ENCODE assay signal across 15 cellular contexts in genomic region chr6:140731741-140732140, GRCh38.
DNase-seq lines count a peak whose midpoint lies in the region; ATAC-seq and TF ChIP-seq lines count a peak whose summit lies in the region.
"Had no signal": no experiment of that assay in that cellular context is flagged by ENCODE, and none has a peak within 500 bp of the region (broad histone marks: within the 10 kb centered on the region; RNA-seq: fewer than 3 reads in every experiment).

No MANE protein-coding gene starts in this region.

- ATAC-seq in GM19452 (IDR thresholded peaks at IDR 0.05; ENCODE audit: unreplicated experiment) = no peak
- ATAC-seq in HG03175 (IDR thresholded peaks at IDR 0.05; ENCODE audit: unreplicated experiment) = no peak
- ATAC-seq: HCT116, Panc1 had no signal

- no peaks in the 10 kb centered on the region for H3K9me3 ChIP-seq in HEK293 (ENCODE audit: control insufficient read depth, insufficient read depth, low read depth, low read length)
- H3K9me3 ChIP-seq in osteoblast (ENCODE audit: low read depth, low read length) = no peaks in the 10 kb centered on the region

- H3K27ac ChIP-seq in HEK293 (ENCODE audit: extremely low read depth, low read depth, low read length) = no peak overlapping the region
- H3K27ac ChIP-seq in osteoblast (ENCODE audit: low read depth, low read length) = no peak overlapping the region
- no peak overlapping the region for H3K27ac ChIP-seq in coronary artery
- H3K27ac ChIP-seq: KMS-11 had no signal

- H3K36me3 ChIP-seq in HEK293 (ENCODE audit: control insufficient read depth in 2 of 2, insufficient read depth in 1 of 2, low read length in 2 of 2) = no peaks in the 10 kb centered on the region
- no peaks in the 10 kb centered on the region for H3K36me3 ChIP-seq in osteoblast (ENCODE audit: insufficient read depth, low read length)

- H2AFZ ChIP-seq in osteoblast (ENCODE audit: low read length) = peak overlapping the region; percentile 37

- H3K4me2 ChIP-seq in osteoblast (ENCODE audit: insufficient read depth, low read length) = no peak overlapping the region
- H3K4me2 ChIP-seq: KMS-11 had no signal

- no peaks in the 10 kb centered on the region for H4K20me1 ChIP-seq in osteoblast (ENCODE audit: insufficient read depth, low read length)

- in situ Hi-C loops in astrocyte of the spinal cord (cut with HindIII; ENCODE audit: low sequenced_read_pairs) = no loop called here

- H3K79me2 ChIP-seq in osteoblast (ENCODE audit: insufficient read depth, low read length) = no peaks in the 10 kb centered on the region

- DNase-seq in astrocyte of the spinal cord (ENCODE audit: low read depth, low spot score) (peak; percentile 19), osteoblast (ENCODE audit: insufficient read length, low spot score, missing footprints) (no peak), coronary artery (ENCODE audit: low spot score) (no peak)
- DNase-seq in stimulated activated CD8-positive, alpha-beta memory T cell treated with anti-CD3 and anti-CD28 coated beads, Interleukin-4, amount 100 ng/mL, for 48 hours = no peak
- DNase-seq: COR-L47, NCI-H1092 treated with DMSO at 0.1 percent for 48 hours, NCI-H1694, NCI-H2227 treated with DMSO at 0.1 percent for 48 hours, NCI-H524 had no signal

- POLR2A ChIA-PET in HEK293 (lab: Yijun Ruan, JAX) = no interaction called here

- no peaks in the 10 kb centered on the region for H3K27me3 ChIP-seq in osteoblast (ENCODE audit: insufficient read depth, low read length)

- H3K4me1 ChIP-seq in HEK293 (ENCODE audit: control insufficient read depth, insufficient read depth, low read length) (no peaks in the 10 kb centered on the region), osteoblast (ENCODE audit: insufficient read depth, low read length) (peaks cover 13% of the 10 kb centered on the region)

- H3K4me3 ChIP-seq in HEK293 (ENCODE audit: low read depth, low read length) (no peak overlapping the region), astrocyte of the spinal cord (ENCODE audit: low read depth, low read length) (no peak overlapping the region), osteoblast (ENCODE audit: insufficient read depth, low read length) (no peak overlapping the region), coronary artery (no peak overlapping the region)

- CTCF ChIA-PET in HEK293 (lab: Yijun Ruan, JAX) = no interaction called here

- TF ChIP-seq CTCF in HEK293 (tag by site-specific recombination; IDR thresholded peaks at IDR 0.05) = no peak
- TF ChIP-seq CTCF in astrocyte of the spinal cord (IDR thresholded peaks at IDR 0.05; ENCODE audit: low read depth, low read length) = no peak
- no peak for TF ChIP-seq CTCF in osteoblast (IDR thresholded peaks at IDR 0.05; ENCODE audit: extremely low read depth, low read depth, low read length)
- no peak for TF ChIP-seq CTCF in coronary artery (IDR thresholded peaks at IDR 0.05)

TF ChIP-seq in HEK293, 187 proteins besides CTCF, POLR2A, EP300 and RAD21:
- TF ChIP-seq ZNF335 (tag by site-specific recombination; conservative IDR thresholded peaks at IDR 0.05) = 0 out of 2 replicates have a peak, but pooled peaks have one; percentile 30
- no peak for TF ChIP-seq ZSCAN30 (tag by site-specific recombination; IDR thresholded peaks at IDR 0.05)
- TF ChIP-seq ZNF394 (tag by site-specific recombination; IDR thresholded peaks at IDR 0.05; ENCODE audit: borderline replicate concordance) = no peak
